Comparison of ENCODE assay signal across 13 cellular contexts in the genomic region with DNA sequence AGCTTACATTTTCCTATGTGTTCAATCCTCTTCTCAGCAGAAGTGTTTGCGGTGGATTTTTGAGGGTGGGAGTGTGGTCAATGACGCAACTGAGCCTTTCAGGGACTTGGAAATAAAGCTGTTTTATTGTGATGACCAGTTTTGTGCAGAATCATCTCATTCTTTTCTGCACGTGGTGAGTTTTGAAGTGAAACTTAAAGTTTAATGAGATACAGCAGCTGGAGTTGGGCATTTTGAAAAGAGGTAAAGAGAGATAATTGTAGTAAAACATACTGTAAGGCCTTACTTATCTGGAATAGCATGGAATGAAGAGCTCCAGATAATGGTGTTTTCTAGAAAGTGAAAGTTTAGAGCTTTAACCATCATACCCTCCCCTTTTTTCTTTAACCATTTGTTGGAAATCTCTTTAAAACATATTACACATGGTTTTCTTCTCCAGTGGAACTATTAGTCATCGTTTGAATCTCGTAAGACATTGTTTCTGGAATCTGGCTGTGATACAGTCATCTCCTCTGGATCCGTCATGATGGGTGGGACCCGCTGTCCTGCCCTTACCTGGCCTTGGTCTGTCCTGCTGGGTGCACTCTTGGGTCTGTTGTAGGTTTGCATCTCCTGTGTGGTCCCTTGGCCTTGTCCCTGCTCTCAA. TPM values are rescaled to one million over a fixed set of nuclear protein-coding genes. Genes with fewer than 3 reads are reported as not detected.
DNase-seq lines count a peak whose midpoint lies in the region; ATAC-seq, FAIRE-seq and TF ChIP-seq lines count a peak whose summit lies in the region.
"Had no signal": no experiment of that assay in that cellular context is flagged by ENCODE, and none has a peak within 500 bp of the region (broad histone marks: within the 10 kb centered on the region; RNA-seq: fewer than 3 reads in every experiment).

No MANE protein-coding gene starts in this region.

- H3K27me3 ChIP-seq in ACC112 (ENCODE audit: insufficient read depth, low read length): no peaks in the 10 kb centered on the region
- H3K27me3 ChIP-seq in MG63: no peaks in the 10 kb centered on the region
- no peaks in the 10 kb centered on the region for H3K27me3 ChIP-seq in bronchial epithelial cell (ENCODE audit: control insufficient read depth, insufficient read depth, low read length)
- H3K27me3 ChIP-seq: BLaER1 had no signal

- H3K4me1 ChIP-seq in ACC112 (ENCODE audit: control insufficient read depth, insufficient read depth, low read length, unreplicated experiment): peaks cover 22% of the 10 kb centered on the region

- peak overlapping the region; percentile 76 for H3K27ac ChIP-seq in ACC112 (ENCODE audit: low read depth, low read length)
- H3K27ac ChIP-seq: BLaER1 had no signal

- H3K36me3 ChIP-seq in ACC112 (ENCODE audit: insufficient read depth, low read length) (no peaks in the 10 kb centered on the region), MG63 (peaks cover 2% of the 10 kb centered on the region; the same call in 1 of the 2 replicates), bronchial epithelial cell (ENCODE audit: control insufficient read depth, insufficient read depth, low read length) (no peaks in the 10 kb centered on the region)
- H3K36me3 ChIP-seq: BLaER1 had no signal

- TF ChIP-seq CTCF in bronchial epithelial cell (IDR thresholded peaks at IDR 0.05; ENCODE audit: insufficient read depth, low read length, severe bottlenecking) (no peak), GM13977 (IDR thresholded peaks at IDR 0.05; ENCODE audit: extremely low read depth, insufficient read depth, missing control alignments) (no peak)

- H3K4me3 ChIP-seq in ACC112 (ENCODE audit: low read depth, low read length) (peak overlapping the region; percentile 78), MG63 (peak overlapping the region; percentile 21), bronchial epithelial cell (ENCODE audit: low read depth, low read length) (no peak overlapping the region)
- H3K4me3 ChIP-seq: BLaER1 had no signal

- H3K79me2 ChIP-seq in ACC112 (ENCODE audit: control insufficient read depth, insufficient read depth, low read length, unreplicated experiment): peaks cover 11% of the 10 kb centered on the region

- DNase-seq in MG63 (peak; percentile 57), bronchial epithelial cell (ENCODE audit: low read depth) (peak; percentile 91), myocyte (ENCODE audit: low read depth) (peak; percentile 30), mesenteric fat pad (ENCODE audit: low spot score) (no peak), nucleus accumbens (lab: John Stamatoyannopoulos, UW) (no peak), GM13977 (ENCODE audit: low spot score) (no peak)
- DNase-seq: activated naive CD8-positive, alpha-beta T cell treated with anti-CD3 and anti-CD28 coated beads, Interleukin-2, amount 10 ng/mL, durations not matched to agents 7 days and 5 days; GOT3; NCI-H526 had no signal

- in situ Hi-C loops in GM13977 (cut with MboI; ENCODE audit: low pct_unique_long_range_greater_than_20kb, low sequenced_read_pairs, unreplicated experiment): no loop called here

- FAIRE-seq in bronchial epithelial cell (lab: Jason Lieb, UNC): no peak
- FAIRE-seq: TTC549 had no signal

- H2AFZ ChIP-seq in ACC112 (ENCODE audit: low read length, unreplicated experiment): peak overlapping the region; percentile 83

- ATAC-seq in HG03280 (IDR thresholded peaks at IDR 0.05; ENCODE audit: unreplicated experiment): no peak

- H3K9me3 ChIP-seq in MG63: no peaks in the 10 kb centered on the region
- H3K9me3 ChIP-seq: BLaER1 had no signal

RNA-seq across cellular contexts. Expression of gene UST, which starts 29.6 kb away (rescaled TPM):
- 15.2 and 22.0 TPM in 2 replicates for total RNA-seq in MG63 (2014; rRNA removed; shearing (Covaris generic); ENCODE audit: low replicate concordance)
- 18.7 and 26.9 TPM in 2 replicates for total RNA-seq in bronchial epithelial cell
- total RNA-seq in myocyte: 8.0 and 10.7 TPM in 2 replicates
- 2.8 TPM for polyA plus RNA-seq in myocyte (2012)
- 5.2 TPM for total RNA-seq in mesenteric fat pad

Comparison
In these comparisons a context has a peak if more than half of its experiments do, and no peak if none do; other contexts are left out.
1. DNase-seq: peak in MG63 (single experiment), bronchial epithelial cell (single experiment) and myocyte (single experiment); none in mesenteric fat pad (single experiment), nucleus accumbens (0 of 56) and GM13977 (single experiment).